ENCODE assay signal across 1 cellular context in the genomic region with DNA sequence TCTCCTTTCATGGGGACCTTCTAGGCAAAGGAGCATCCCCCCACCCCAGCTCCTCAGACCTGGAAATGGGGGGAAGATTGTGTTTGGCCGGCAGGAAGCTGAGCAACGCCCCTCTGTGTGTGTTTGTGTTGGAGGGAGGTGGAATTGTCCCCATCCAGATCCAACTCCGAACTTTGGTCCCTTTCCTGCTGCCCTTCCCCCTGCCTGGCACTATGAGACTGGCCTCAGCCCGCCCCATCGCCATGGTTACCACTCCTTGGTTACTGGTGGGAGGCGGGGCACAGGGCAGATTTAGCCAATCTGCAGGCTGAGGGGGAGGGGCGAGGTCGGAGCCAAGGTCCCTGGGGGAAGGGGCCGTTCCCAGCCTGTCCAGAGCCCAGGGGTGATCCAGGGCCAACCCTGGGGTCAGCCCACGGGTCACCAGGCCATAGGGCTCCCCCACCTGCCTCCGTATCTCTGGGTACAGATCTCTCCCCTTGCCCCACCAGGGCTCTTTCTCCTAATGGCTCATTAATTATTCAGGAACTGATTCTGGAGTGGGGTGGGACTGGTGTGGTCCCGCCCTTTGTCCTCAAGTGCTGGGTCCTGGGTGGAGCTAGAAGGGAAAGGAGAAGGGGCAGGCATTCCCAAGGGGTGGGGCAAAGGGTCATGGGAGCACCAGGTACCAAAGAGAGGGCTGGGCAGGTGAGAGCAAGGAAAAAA.
TF ChIP-seq lines count a peak whose summit lies in the region.

No MANE protein-coding gene starts in this region.

TF ChIP-seq in HepG2, 621 proteins besides CTCF, POLR2A, EP300 and RAD21 (continued from another document and continues in another):
- peak; percentile 100 for TF ChIP-seq ZNF281 (CRISPR knock-in tag; IDR thresholded peaks at IDR 0.05; ENCODE audit: borderline replicate concordance)
- TF ChIP-seq NFKB2 (CRISPR knock-in tag; IDR thresholded peaks at IDR 0.05; ENCODE audit: borderline replicate concordance): no peak
- no peak for TF ChIP-seq ZNF329 (CRISPR knock-in tag; IDR thresholded peaks at IDR 0.05; ENCODE audit: low read depth)
- TF ChIP-seq, protein P1, sequence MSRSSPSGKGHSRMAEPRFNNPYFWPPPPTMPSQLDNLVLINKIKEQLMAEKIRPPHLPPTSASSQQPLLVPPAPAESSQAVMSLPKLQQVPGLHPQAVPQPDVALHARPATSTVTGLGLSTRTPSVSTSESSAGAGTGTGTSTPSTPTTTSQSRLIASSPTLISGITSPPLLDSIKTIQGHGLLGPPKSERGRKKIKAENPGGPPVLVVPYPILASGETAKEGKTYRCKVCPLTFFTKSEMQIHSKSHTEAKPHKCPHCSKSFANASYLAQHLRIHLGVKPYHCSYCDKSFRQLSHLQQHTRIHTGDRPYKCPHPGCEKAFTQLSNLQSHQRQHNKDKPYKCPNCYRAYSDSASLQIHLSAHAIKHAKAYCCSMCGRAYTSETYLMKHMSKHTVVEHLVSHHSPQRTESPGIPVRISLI (CRISPR knock-in tag; IDR thresholded peaks at IDR 0.05; ENCODE audit: borderline replicate concordance): no peak
- peak; percentile 58; the same call in 1 of the 2 replicates for TF ChIP-seq RFX5 (IDR thresholded peaks at IDR 0.05; ENCODE audit: low read depth, low read length)
- TF ChIP-seq PAX8 (CRISPR knock-in tag; IDR thresholded peaks at IDR 0.05; ENCODE audit: borderline replicate concordance): no peak
- TF ChIP-seq TARDBP (CRISPR knock-in tag; IDR thresholded peaks at IDR 0.05): peak; percentile 95
- TF ChIP-seq ZNF780A (CRISPR knock-in tag; IDR thresholded peaks at IDR 0.05): no peak
- TF ChIP-seq ATF7 (IDR thresholded peaks at IDR 0.05): no peak
- TF ChIP-seq ATF7 (CRISPR knock-in tag; IDR thresholded peaks at IDR 0.05): peak; percentile 34; the same call in 1 of the 2 replicates
- TF ChIP-seq ELF3 (CRISPR knock-in tag; IDR thresholded peaks at IDR 0.05): peak; percentile 74
- TF ChIP-seq ZNF44 (CRISPR knock-in tag; IDR thresholded peaks at IDR 0.05): no peak
- TF ChIP-seq, protein P2, sequence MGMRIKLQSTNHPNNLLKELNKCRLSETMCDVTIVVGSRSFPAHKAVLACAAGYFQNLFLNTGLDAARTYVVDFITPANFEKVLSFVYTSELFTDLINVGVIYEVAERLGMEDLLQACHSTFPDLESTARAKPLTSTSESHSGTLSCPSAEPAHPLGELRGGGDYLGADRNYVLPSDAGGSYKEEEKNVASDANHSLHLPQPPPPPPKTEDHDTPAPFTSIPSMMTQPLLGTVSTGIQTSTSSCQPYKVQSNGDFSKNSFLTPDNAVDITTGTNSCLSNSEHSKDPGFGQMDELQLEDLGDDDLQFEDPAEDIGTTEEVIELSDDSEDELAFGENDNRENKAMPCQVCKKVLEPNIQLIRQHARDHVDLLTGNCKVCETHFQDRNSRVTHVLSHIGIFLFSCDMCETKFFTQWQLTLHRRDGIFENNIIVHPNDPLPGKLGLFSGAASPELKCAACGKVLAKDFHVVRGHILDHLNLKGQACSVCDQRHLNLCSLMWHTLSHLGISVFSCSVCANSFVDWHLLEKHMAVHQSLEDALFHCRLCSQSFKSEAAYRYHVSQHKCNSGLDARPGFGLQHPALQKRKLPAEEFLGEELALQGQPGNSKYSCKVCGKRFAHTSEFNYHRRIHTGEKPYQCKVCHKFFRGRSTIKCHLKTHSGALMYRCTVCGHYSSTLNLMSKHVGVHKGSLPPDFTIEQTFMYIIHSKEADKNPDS (CRISPR knock-in tag; IDR thresholded peaks at IDR 0.05): no peak
- peak; percentile 69; the same call in 1 of the 2 replicates for TF ChIP-seq IKZF5 (CRISPR knock-in tag; IDR thresholded peaks at IDR 0.05)
- TF ChIP-seq, protein P3, sequence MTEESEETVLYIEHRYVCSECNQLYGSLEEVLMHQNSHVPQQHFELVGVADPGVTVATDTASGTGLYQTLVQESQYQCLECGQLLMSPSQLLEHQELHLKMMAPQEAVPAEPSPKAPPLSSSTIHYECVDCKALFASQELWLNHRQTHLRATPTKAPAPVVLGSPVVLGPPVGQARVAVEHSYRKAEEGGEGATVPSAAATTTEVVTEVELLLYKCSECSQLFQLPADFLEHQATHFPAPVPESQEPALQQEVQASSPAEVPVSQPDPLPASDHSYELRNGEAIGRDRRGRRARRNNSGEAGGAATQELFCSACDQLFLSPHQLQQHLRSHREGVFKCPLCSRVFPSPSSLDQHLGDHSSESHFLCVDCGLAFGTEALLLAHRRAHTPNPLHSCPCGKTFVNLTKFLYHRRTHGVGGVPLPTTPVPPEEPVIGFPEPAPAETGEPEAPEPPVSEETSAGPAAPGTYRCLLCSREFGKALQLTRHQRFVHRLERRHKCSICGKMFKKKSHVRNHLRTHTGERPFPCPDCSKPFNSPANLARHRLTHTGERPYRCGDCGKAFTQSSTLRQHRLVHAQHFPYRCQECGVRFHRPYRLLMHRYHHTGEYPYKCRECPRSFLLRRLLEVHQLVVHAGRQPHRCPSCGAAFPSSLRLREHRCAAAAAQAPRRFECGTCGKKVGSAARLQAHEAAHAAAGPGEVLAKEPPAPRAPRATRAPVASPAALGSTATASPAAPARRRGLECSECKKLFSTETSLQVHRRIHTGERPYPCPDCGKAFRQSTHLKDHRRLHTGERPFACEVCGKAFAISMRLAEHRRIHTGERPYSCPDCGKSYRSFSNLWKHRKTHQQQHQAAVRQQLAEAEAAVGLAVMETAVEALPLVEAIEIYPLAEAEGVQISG (CRISPR knock-in tag; IDR thresholded peaks at IDR 0.05): no peak
- TF ChIP-seq, protein P4, sequence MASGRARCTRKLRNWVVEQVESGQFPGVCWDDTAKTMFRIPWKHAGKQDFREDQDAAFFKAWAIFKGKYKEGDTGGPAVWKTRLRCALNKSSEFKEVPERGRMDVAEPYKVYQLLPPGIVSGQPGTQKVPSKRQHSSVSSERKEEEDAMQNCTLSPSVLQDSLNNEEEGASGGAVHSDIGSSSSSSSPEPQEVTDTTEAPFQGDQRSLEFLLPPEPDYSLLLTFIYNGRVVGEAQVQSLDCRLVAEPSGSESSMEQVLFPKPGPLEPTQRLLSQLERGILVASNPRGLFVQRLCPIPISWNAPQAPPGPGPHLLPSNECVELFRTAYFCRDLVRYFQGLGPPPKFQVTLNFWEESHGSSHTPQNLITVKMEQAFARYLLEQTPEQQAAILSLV (CRISPR knock-in tag; IDR thresholded peaks at IDR 0.05; ENCODE audit: borderline replicate concordance): 0 out of 2 replicates have a peak, but pooled peaks have one; percentile 74
- TF ChIP-seq EHMT2 (IDR thresholded peaks at IDR 0.05; ENCODE audit: borderline replicate concordance, low read depth, low read length): no peak
- TF ChIP-seq ZNF292 (CRISPR knock-in tag; IDR thresholded peaks at IDR 0.05; ENCODE audit: borderline replicate concordance, low read depth): no peak; the same call in 1 of the 2 replicates
- no peak for TF ChIP-seq CENPX (CRISPR knock-in tag; IDR thresholded peaks at IDR 0.05)
- TF ChIP-seq, protein P5, sequence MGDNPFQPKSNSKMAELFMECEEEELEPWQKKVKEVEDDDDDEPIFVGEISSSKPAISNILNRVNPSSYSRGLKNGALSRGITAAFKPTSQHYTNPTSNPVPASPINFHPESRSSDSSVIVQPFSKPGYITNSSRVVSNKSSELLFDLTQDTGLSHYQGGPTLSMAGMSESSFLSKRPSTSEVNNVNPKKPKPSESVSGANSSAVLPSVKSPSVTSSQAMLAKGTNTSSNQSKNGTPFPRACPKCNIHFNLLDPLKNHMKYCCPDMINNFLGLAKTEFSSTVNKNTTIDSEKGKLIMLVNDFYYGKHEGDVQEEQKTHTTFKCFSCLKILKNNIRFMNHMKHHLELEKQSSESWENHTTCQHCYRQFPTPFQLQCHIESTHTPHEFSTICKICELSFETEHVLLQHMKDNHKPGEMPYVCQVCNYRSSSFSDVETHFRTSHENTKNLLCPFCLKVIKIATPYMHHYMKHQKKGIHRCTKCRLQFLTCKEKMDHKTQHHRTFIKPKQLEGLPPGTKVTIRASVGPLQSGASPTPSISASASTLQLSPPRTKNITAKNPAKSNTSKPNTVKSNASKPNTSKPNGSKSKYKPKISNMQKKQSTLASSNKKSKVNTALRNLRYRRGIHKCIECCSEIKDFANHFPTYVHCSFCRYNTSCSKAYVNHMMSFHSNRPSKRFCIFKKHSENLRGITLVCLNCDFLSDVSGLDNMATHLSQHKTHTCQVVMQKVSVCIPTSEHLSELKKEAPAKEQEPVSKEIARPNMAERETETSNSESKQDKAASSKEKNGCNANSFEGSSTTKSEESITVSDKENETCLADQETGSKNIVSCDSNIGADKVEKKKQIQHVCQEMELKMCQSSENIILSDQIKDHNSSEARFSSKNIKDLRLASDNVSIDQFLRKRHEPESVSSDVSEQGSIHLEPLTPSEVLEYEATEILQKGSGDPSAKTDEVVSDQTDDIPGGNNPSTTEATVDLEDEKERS (CRISPR knock-in tag; IDR thresholded peaks at IDR 0.05): no peak
- peak; percentile 76 for TF ChIP-seq NFYB (CRISPR knock-in tag; IDR thresholded peaks at IDR 0.05)
- peak; percentile 80 for TF ChIP-seq HDAC2 (CRISPR knock-in tag; IDR thresholded peaks at IDR 0.05)
- TF ChIP-seq, protein P6, sequence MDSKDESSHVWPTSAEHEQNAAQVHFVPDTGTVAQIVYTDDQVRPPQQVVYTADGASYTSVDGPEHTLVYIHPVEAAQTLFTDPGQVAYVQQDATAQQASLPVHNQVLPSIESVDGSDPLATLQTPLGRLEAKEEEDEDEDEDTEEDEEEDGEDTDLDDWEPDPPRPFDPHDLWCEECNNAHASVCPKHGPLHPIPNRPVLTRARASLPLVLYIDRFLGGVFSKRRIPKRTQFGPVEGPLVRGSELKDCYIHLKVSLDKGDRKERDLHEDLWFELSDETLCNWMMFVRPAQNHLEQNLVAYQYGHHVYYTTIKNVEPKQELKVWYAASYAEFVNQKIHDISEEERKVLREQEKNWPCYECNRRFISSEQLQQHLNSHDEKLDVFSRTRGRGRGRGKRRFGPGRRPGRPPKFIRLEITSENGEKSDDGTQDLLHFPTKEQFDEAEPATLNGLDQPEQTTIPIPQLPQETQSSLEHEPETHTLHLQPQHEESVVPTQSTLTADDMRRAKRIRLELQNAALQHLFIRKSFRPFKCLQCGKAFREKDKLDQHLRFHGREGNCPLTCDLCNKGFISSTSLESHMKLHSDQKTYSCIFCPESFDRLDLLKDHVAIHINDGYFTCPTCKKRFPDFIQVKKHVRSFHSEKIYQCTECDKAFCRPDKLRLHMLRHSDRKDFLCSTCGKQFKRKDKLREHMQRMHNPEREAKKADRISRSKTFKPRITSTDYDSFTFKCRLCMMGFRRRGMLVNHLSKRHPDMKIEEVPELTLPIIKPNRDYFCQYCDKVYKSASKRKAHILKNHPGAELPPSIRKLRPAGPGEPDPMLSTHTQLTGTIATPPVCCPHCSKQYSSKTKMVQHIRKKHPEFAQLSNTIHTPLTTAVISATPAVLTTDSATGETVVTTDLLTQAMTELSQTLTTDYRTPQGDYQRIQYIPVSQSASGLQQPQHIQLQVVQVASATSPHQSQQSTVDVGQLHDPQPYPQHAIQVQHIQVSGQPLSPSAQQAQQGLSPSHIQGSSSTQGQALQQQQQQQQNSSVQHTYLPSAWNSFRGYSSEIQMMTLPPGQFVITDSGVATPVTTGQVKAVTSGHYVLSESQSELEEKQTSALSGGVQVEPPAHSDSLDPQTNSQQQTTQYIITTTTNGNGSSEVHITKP (CRISPR knock-in tag; IDR thresholded peaks at IDR 0.05; ENCODE audit: low read depth): peak; percentile 86; the same call in 1 of the 2 replicates
- TF ChIP-seq AGO1 (IDR thresholded peaks at IDR 0.05; ENCODE audit: low read depth, low read length, poor library complexity, severe bottlenecking): peak; percentile 50
- 0 out of 2 replicates have a peak, but pooled peaks have one; percentile 32 for TF ChIP-seq CBFB (CRISPR knock-in tag; IDR thresholded peaks at IDR 0.05)
